In the genomic region with DNA sequence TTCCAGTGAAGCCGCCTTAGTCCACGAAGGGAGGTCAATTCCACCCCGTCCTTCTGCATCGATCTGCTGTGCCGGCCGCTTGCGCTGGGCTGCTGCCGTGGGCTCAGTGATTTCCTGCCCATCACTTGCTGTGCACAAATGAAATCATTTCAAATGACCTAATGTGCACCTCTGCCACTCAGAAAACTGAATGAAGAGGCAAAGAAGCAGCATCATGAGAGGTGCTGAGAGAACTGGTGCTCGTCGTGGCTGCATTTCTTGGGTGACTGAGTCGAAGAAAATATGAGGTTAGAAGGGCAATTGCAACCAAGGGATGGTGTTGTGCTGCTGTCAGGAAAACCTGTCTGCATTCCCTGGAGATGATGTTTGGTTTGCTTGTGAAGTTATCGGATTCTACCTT, we compare ENCODE assay signal across 7 cellular contexts.
"Had no signal": no experiment of that assay in that cellular context is flagged by ENCODE, and none has a peak within 500 bp of the region (broad histone marks: within the 10 kb centered on the region; RNA-seq: fewer than 3 reads in every experiment).

No MANE protein-coding gene starts in this region.

- H3K36me3 ChIP-seq: HAP-1 had no signal

- DNase-seq: GOT3, H7, HFFc6, IMR-90, KBM-7 had no signal

- H3K4me1 ChIP-seq: HAP-1 had no signal

- H3K27ac Mint-ChIP-seq: HFFc6 had no signal

- ATAC-seq: HCT116 had no signal

- H3K9me3 ChIP-seq: HAP-1 had no signal

- H3K9me3 Mint-ChIP-seq: HFFc6 had no signal

- H3K4me3 Mint-ChIP-seq: HFFc6 had no signal

- H3K4me3 ChIP-seq: HAP-1 had no signal
